In the genomic region with DNA sequence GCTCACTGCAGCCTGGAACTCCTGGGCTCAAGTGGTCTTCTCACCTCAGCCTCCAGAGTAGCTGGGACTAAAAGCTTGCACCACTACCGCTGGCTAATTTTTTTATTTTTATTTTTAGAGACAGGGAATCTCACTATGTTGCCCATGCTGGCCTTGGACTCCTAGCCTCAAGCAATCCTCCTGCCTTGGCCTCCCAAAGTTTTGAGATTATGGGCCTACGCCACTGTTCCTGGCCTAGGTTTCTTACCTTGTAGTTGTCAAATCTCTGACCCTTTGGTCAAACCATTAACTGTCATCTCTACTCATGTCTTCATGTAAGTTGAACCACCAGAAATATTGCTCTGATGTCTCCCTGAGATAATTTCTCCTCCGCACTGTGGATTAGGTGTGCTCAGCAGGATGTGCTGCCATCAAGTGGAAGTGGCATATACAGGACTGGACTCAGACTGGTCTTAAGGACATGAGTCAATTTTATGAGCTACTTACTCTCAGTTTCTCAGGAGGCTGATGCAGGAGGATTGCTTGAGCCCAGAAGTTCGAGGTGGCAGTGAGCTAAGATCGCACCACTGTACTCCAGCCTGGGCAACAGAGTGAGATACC, we compare ENCODE assay signal across 10 cellular contexts. TPM values are rescaled to one million over a fixed set of nuclear protein-coding genes. Genes with fewer than 3 reads are reported as not detected.
DNase-seq lines count a peak whose midpoint lies in the region; ATAC-seq and TF ChIP-seq lines count a peak whose summit lies in the region.
"Had no signal": no experiment of that assay in that cellular context is flagged by ENCODE, and none has a peak within 500 bp of the region (broad histone marks: within the 10 kb centered on the region; RNA-seq: fewer than 3 reads in every experiment).

No MANE protein-coding gene starts in this region.

- peaks cover 22% of the 10 kb centered on the region for H3K36me3 ChIP-seq in OCI-LY7 (ENCODE audit: insufficient read depth, low read length)
- peaks cover 0 to 15% (median 0%) of the 10 kb centered on the region in 3 experiments for H3K36me3 ChIP-seq in naive thymus-derived CD4-positive, alpha-beta T cell (ENCODE audit: control insufficient read depth in 2 of 3, insufficient read depth in 3 of 3, low read length in 3 of 3)

- no peaks in the 10 kb centered on the region for H3K27me3 Mint-ChIP-seq in stimulated activated naive CD8-positive, alpha-beta T cell treated with anti-CD3 and anti-CD28 coated beads, Interleukin-15, amount 100 ng/mL, for 72 hours
- no peaks in the 10 kb centered on the region for H3K27me3 Mint-ChIP-seq in naive thymus-derived CD4-positive, alpha-beta T cell

- no peaks in the 10 kb centered on the region for H4K20me1 ChIP-seq in OCI-LY7 (ENCODE audit: insufficient read depth, low read length)

- TF ChIP-seq CTCF in OCI-LY7 (conservative IDR thresholded peaks at IDR 0.05; ENCODE audit: low read length): peak; percentile 48

- no peaks in the 10 kb centered on the region for H3K4me1 ChIP-seq in OCI-LY7 (ENCODE audit: insufficient read depth, low read length, poor library complexity, severe bottlenecking)
- H3K4me1 ChIP-seq in naive thymus-derived CD4-positive, alpha-beta T cell (ENCODE audit: control insufficient read depth in 2 of 2, insufficient read depth in 2 of 2, low read length in 2 of 2): no peaks in the 10 kb centered on the region

- H3K36me3 Mint-ChIP-seq in naive thymus-derived CD4-positive, alpha-beta T cell: peaks cover 0 to 5% (median 5%) of the 10 kb centered on the region in 5 donors

- POLR2A ChIA-PET in OCI-LY7 (lab: Charles Lee): interaction anchor here (0.5 to 1.4 kb wide), 6 partner anchors 17 to 1180 kb away, joined by 3 to 5 read pairs (median 4); no protein-coding TSS in a partner anchor
- POLR2A ChIA-PET in naive thymus-derived CD4-positive, alpha-beta T cell (lab: Charles Lee): interaction anchor here (1.0 kb wide), 1 partner anchor 8 kb away, joined by 3 read pairs; no protein-coding TSS in a partner anchor

- H3K27me3 ChIP-seq in naive thymus-derived CD4-positive, alpha-beta T cell (ENCODE audit: control insufficient read depth in 2 of 2, insufficient read depth in 2 of 2, low read length in 2 of 2): no peaks in the 10 kb centered on the region

- no peaks in the 10 kb centered on the region for H3K4me1 Mint-ChIP-seq in stimulated activated naive CD8-positive, alpha-beta T cell treated with anti-CD3 and anti-CD28 coated beads, Interleukin-15, amount 100 ng/mL, for 72 hours
- H3K4me1 Mint-ChIP-seq in naive thymus-derived CD4-positive, alpha-beta T cell: no peaks in the 10 kb centered on the region

- BruUV-seq in OCI-LY7 (replicated peaks; lab: Mats Ljungman, UMichigan): no TSS peak

- DNase-seq in stimulated activated naive CD8-positive, alpha-beta T cell treated with anti-CD3 and anti-CD28 coated beads, Interleukin-15, amount 100 ng/mL, for 72 hours: no peak
- no peak for DNase-seq in stimulated activated naive CD8-positive, alpha-beta T cell treated with anti-CD3 and anti-CD28 coated beads, Interleukin-15, Interleukin-2, amounts not matched to agents 100 U/mL and 50 U/mL, for 24 hours
- DNase-seq in OCI-LY7 (ENCODE audit: low spot score) (peak; percentile 21), GM19238 (ENCODE audit: insufficient read length, low spot score) (no peak)
- no peak for DNase-seq in naive thymus-derived CD4-positive, alpha-beta T cell
- DNase-seq: CD8-positive, alpha-beta memory T cell had no signal

- no peak overlapping the region for H3K4me3 Mint-ChIP-seq in stimulated activated naive CD8-positive, alpha-beta T cell treated with anti-CD3 and anti-CD28 coated beads, Interleukin-15, amount 100 ng/mL, for 72 hours
- no peak overlapping the region for H3K4me3 Mint-ChIP-seq in naive thymus-derived CD4-positive, alpha-beta T cell
- H3K4me3 Mint-ChIP-seq: CD8-positive, alpha-beta memory T cell; nephron had no signal

- H2AFZ ChIP-seq in OCI-LY7 (ENCODE audit: low read length): no peak overlapping the region

- intact Hi-C loops in OCI-LY7 (cut with micrococcal nuclease; ENCODE audit: unreplicated experiment): no loop called here
- intact Hi-C loops in naive thymus-derived CD4-positive, alpha-beta T cell (cut with micrococcal nuclease): no loop called here

- CTCF ChIA-PET in OCI-LY7 (lab: Charles Lee; ENCODE audit: unreplicated experiment): interaction anchor here (0.5 kb wide), 1 partner anchor 9 kb away, joined by 7 read pairs; no protein-coding TSS in a partner anchor
- CTCF ChIA-PET in naive thymus-derived CD4-positive, alpha-beta T cell (lab: Charles Lee): no interaction called here

- H3K9me3 ChIP-seq in OCI-LY7 (ENCODE audit: low read length): no peaks in the 10 kb centered on the region
- H3K9me3 ChIP-seq in naive thymus-derived CD4-positive, alpha-beta T cell (ENCODE audit: control insufficient read depth in 2 of 3, low read length in 3 of 3): no peaks in the 10 kb centered on the region

- no peaks in the 10 kb centered on the region for H3K79me2 ChIP-seq in OCI-LY7 (ENCODE audit: insufficient read depth, low read depth, low read length)

- H3K27ac ChIP-seq in OCI-LY7 (ENCODE audit: low read depth, low read length, poor library complexity, severe bottlenecking): no peak overlapping the region
- H3K27ac ChIP-seq in naive thymus-derived CD4-positive, alpha-beta T cell (ENCODE audit: low read depth, low read length): no peak overlapping the region

- H3K4me3 ChIP-seq in OCI-LY7 (ENCODE audit: low read depth, low read length, poor library complexity, severe bottlenecking): no peak overlapping the region
- no peak overlapping the region for H3K4me3 ChIP-seq in naive thymus-derived CD4-positive, alpha-beta T cell (ENCODE audit: low read length)

- H3K27ac Mint-ChIP-seq in stimulated activated naive CD8-positive, alpha-beta T cell treated with anti-CD3 and anti-CD28 coated beads, Interleukin-15, amount 100 ng/mL, for 72 hours: no peak overlapping the region
- no peak overlapping the region for H3K27ac Mint-ChIP-seq in naive thymus-derived CD4-positive, alpha-beta T cell
- H3K27ac Mint-ChIP-seq: nephron had no signal

- no peaks in the 10 kb centered on the region for H3K9me3 Mint-ChIP-seq in stimulated activated naive CD8-positive, alpha-beta T cell treated with anti-CD3 and anti-CD28 coated beads, Interleukin-15, amount 100 ng/mL, for 72 hours
- H3K9me3 Mint-ChIP-seq in naive thymus-derived CD4-positive, alpha-beta T cell: no peaks in the 10 kb centered on the region
- H3K9me3 Mint-ChIP-seq: CD8-positive, alpha-beta memory T cell; nephron had no signal

- ATAC-seq in stimulated activated naive CD8-positive, alpha-beta T cell treated with anti-CD3 and anti-CD28 coated beads, Interleukin-15, amount 100 ng/mL, for 72 hours: peak; percentile 52
- ATAC-seq in stimulated activated naive CD8-positive, alpha-beta T cell treated with anti-CD3 and anti-CD28 coated beads, Interleukin-15, Interleukin-2, amounts not matched to agents 100 U/mL and 50 U/mL, for 24 hours: no peak
- ATAC-seq in esophagus mucosa: peak; percentile 82
- ATAC-seq in HG03342 (IDR thresholded peaks at IDR 0.05; ENCODE audit: unreplicated experiment): no peak
- ATAC-seq in GM21619 (IDR thresholded peaks at IDR 0.05; ENCODE audit: unreplicated experiment): no peak
- ATAC-seq in naive thymus-derived CD4-positive, alpha-beta T cell: no peak

- H3K9me2 ChIP-seq in OCI-LY7 (ENCODE audit: insufficient read depth, low read length): no peaks in the 10 kb centered on the region

- H3K4me2 ChIP-seq in OCI-LY7 (ENCODE audit: low read length): no peak overlapping the region

RNA-seq across cellular contexts. Expression of a gene that starts 28.5 kb away (rescaled TPM):
- total RNA-seq in OCI-LY7 (2014; rRNA removed; shearing (Covaris generic)): 14.6 and 22.2 TPM in 2 replicates
- 35.2 and 37.6 TPM in 2 replicates for total RNA-seq in OCI-LY7 (2022)
- total RNA-seq in esophagus mucosa: 20.4 TPM
- total RNA-seq in naive thymus-derived CD4-positive, alpha-beta T cell: 10 to 100 TPM; 24.1 to 46.8 (median 34.6) TPM
- polyA plus RNA-seq in naive thymus-derived CD4-positive, alpha-beta T cell: 10 to 100 TPM; 40.2 to 43.4 TPM

RNA-seq across cellular contexts. Expression of a gene that starts 37.7 kb away (rescaled TPM):
- total RNA-seq in OCI-LY7 (2014; rRNA removed; shearing (Covaris generic)): 1.4 and 2.0 TPM in 2 replicates
- total RNA-seq in OCI-LY7 (2022) (3.4 and 4.1 TPM in 2 replicates), esophagus mucosa (0.68 TPM)
- 1 to 10 TPM in 2 of 5 experiments, under 1 TPM in 3; 0.74 to 1.3 (median 0.92) TPM for total RNA-seq in naive thymus-derived CD4-positive, alpha-beta T cell
- under 1 TPM; 0.64 to 0.87 TPM for polyA plus RNA-seq in naive thymus-derived CD4-positive, alpha-beta T cell
- polyA plus RNA-seq: CD8-positive, alpha-beta memory T cell had no signal

RNA-seq across cellular contexts. Expression of a gene that starts 37.8 kb away (rescaled TPM):
- 13.9 and 16.6 TPM in 2 replicates for total RNA-seq in OCI-LY7 (2014; rRNA removed; shearing (Covaris generic))
- total RNA-seq in OCI-LY7 (2022) (28.1 and 30.7 TPM in 2 replicates), esophagus mucosa (29.3 TPM)
- 10 to 100 TPM; 32.6 to 49.4 (median 42.3) TPM for total RNA-seq in naive thymus-derived CD4-positive, alpha-beta T cell
- 10 to 100 TPM; 18.9 to 25.2 TPM for polyA plus RNA-seq in naive thymus-derived CD4-positive, alpha-beta T cell

Comparison
In these comparisons a context has a peak if more than half of its experiments do, and no peak if none do; other contexts are left out.
1. ATAC-seq: peak in stimulated activated naive CD8-positive, alpha-beta T cell treated with anti-CD3 and anti-CD28 coated beads, Interleukin-15, amount 100 ng/mL, for 72 hours (single experiment) and esophagus mucosa (single experiment); none in stimulated activated naive CD8-positive, alpha-beta T cell treated with anti-CD3 and anti-CD28 coated beads, Interleukin-15, Interleukin-2, amounts not matched to agents 100 U/mL and 50 U/mL, for 24 hours (single experiment), HG03342 (single experiment), GM21619 (single experiment) and naive thymus-derived CD4-positive, alpha-beta T cell (single experiment).